17 cellular contexts compared by ENCODE assay signal in the genomic region with DNA sequence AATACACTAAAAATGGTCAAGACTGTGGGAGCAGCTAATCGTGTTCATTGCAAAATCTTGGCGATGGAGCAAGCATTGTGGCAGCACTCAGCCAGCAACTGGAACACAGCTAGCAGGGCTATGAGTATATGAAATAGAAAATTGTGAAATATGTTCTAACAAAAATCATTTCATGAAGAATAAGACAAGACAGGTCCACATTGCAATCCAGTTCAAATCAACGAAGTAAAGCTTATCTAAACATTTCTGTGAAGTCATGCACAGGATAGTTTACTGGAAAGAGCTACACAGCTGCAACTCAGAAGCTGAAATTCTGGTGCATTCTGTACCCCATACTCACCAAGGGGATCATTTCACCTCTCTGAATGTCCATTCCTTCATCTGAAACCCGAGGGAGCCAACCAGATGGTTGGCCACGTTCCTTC. TPM values are rescaled to one million over a fixed set of nuclear protein-coding genes. Genes with fewer than 3 reads are reported as not detected.
A peak's percentile ranks its signal among the peaks of the same experiment; 100 is the strongest.
DNase-seq lines count a peak whose midpoint lies in the region; ATAC-seq and TF ChIP-seq lines count a peak whose summit lies in the region.
"Had no signal": no experiment of that assay in that cellular context is flagged by ENCODE, and none has a peak within 500 bp of the region (broad histone marks: within the 10 kb centered on the region; RNA-seq: fewer than 3 reads in every experiment).

No MANE protein-coding gene starts in this region.

- H3K9ac ChIP-seq in MM.1S (ENCODE audit: low read length) = peak overlapping the region; percentile 97
- H3K9ac ChIP-seq: parathyroid adenoma had no signal

- H2AFZ ChIP-seq in MM.1S (ENCODE audit: low read length) = no peak overlapping the region
- H2AFZ ChIP-seq: parathyroid adenoma had no signal

- peaks cover 7% of the 10 kb centered on the region for H3K4me1 Mint-ChIP-seq in type B pancreatic cell (ENCODE audit: unreplicated experiment)

- DNase-seq in AML-193 (lab: John Stamatoyannopoulos, UW) = peak; percentile 85 to 91
- DNase-seq in MM.1S = no peak
- peak; percentile 31 for DNase-seq in dedifferentiated amniotic fluid mesenchymal stem cell (ENCODE audit: extremely low spot score)
- no peak for DNase-seq in omental fat pad (ENCODE audit: low spot score)
- no peak for DNase-seq in caudate nucleus (lab: John Stamatoyannopoulos, UW)
- no peak for DNase-seq in type B pancreatic cell (ENCODE audit: extremely low spot score, unreplicated experiment)
- DNase-seq in middle frontal gyrus (ENCODE audit: extremely low spot score, low spot score) = no peak
- DNase-seq: activated CD4-positive, alpha-beta T cell treated with anti-CD3 and anti-CD28 coated beads, Interleukin-2, amount 50 U/mL, for 48 hours; activated gamma-delta T cell; CD4-positive, alpha-beta memory T cell; Kasumi-1; kidney; NCI-H2107 had no signal

- H3K36me3 Mint-ChIP-seq in type B pancreatic cell = no peaks in the 10 kb centered on the region

- peak overlapping the region; percentile 86 for H3K4me3 ChIP-seq in MM.1S (ENCODE audit: low read length)
- H3K4me3 ChIP-seq: gastrocnemius medialis, thoracic aorta had no signal

- H3K79me2 ChIP-seq in MM.1S (ENCODE audit: low read length) = peaks cover 59% of the 10 kb centered on the region
- H3K79me2 ChIP-seq: parathyroid adenoma had no signal

- H3K27ac ChIP-seq in MM.1S (ENCODE audit: low read length) (peak overlapping the region; percentile 92), caudate nucleus (ENCODE audit: low read depth, low read length) (no peak overlapping the region)
- H3K27ac ChIP-seq: parathyroid adenoma, thoracic aorta had no signal

- H3K27me3 ChIP-seq in MM.1S (replicated peaks; ENCODE audit: insufficient read depth, low read length) = no peaks in the 10 kb centered on the region
- H3K27me3 ChIP-seq: gastrocnemius medialis had no signal

- TF ChIP-seq CTCF in MM.1S (IDR thresholded peaks at IDR 0.05; ENCODE audit: low read length) = no peak
- TF ChIP-seq CTCF in omental fat pad (IDR thresholded peaks at IDR 0.05) = no peak
- no peak for TF ChIP-seq CTCF in type B pancreatic cell (conservative IDR thresholded peaks at IDR 0.05)

- peak overlapping the region; percentile 88 for H3K4me2 ChIP-seq in MM.1S (ENCODE audit: low read depth, low read length)

- no peaks in the 10 kb centered on the region for H3K9me3 Mint-ChIP-seq in type B pancreatic cell

- no peaks in the 10 kb centered on the region for H3K36me3 ChIP-seq in MM.1S (replicated peaks; ENCODE audit: insufficient read depth, low read length)
- H3K36me3 ChIP-seq: gastrocnemius medialis, thoracic aorta had no signal

- no peaks in the 10 kb centered on the region for H4K20me1 ChIP-seq in MM.1S (ENCODE audit: insufficient read depth, low read length)

- peaks cover 38% of the 10 kb centered on the region for H3K4me1 ChIP-seq in MM.1S (ENCODE audit: low read length)

- H3K9me3 ChIP-seq in MM.1S (replicated peaks; ENCODE audit: insufficient read depth, low read length) = no peaks in the 10 kb centered on the region
- H3K9me3 ChIP-seq: gastrocnemius medialis, thoracic aorta had no signal

- H3K9me2 ChIP-seq in MM.1S (replicated peaks; ENCODE audit: insufficient read depth, low read length) = no peaks in the 10 kb centered on the region

- peaks cover 33% of the 10 kb centered on the region for H3K27me3 Mint-ChIP-seq in type B pancreatic cell

- peaks cover 70% of the 10 kb centered on the region for H3F3A ChIP-seq in MM.1S (ENCODE audit: insufficient read depth, low read length)

- peak; percentile 67 for ATAC-seq in omental fat pad (ENCODE audit: low FRiP score)
- no peak for ATAC-seq in GM19035 (IDR thresholded peaks at IDR 0.05; ENCODE audit: unreplicated experiment)
- ATAC-seq: gastrocnemius medialis had no signal

- no peak overlapping the region for H3K27ac Mint-ChIP-seq in type B pancreatic cell

- no peak overlapping the region for H3K4me3 Mint-ChIP-seq in type B pancreatic cell
- H3K4me3 Mint-ChIP-seq: CD4-positive, alpha-beta memory T cell had no signal

RNA-seq across cellular contexts. Expression of a gene that starts 5.3 kb away (rescaled TPM):
- total RNA-seq in omental fat pad (100 to 1,000 TPM in 2 of 4 donors, 10 to 100 TPM in 2; 51.9 to 247 (median 111) TPM), type B pancreatic cell (ENCODE audit: low replicate concordance) (30.4 and 71.1 TPM in 2 replicates)

Comparison
In these comparisons a context has a peak if more than half of its experiments do, and no peak if none do; other contexts are left out.
1. DNase-seq: peak in AML-193 (2 of 2) and dedifferentiated amniotic fluid mesenchymal stem cell (single experiment); none in MM.1S (single experiment), omental fat pad (single experiment), caudate nucleus (0 of 61), type B pancreatic cell (single experiment) and middle frontal gyrus (single experiment).